1 cellular context compared by ENCODE assay signal in genomic region chr14:22843123-22843925, GRCh38.
TF ChIP-seq lines count a peak whose summit lies in the region.

No MANE protein-coding gene starts in this region.

TF ChIP-seq in HepG2, 621 proteins besides CTCF, POLR2A, EP300 and RAD21:
- TF ChIP-seq MTERF4 (CRISPR knock-in tag; IDR thresholded peaks at IDR 0.05) (no peak), MTA1 (CRISPR knock-in tag; IDR thresholded peaks at IDR 0.05; ENCODE audit: borderline replicate concordance) (0 out of 2 replicates have a peak, but pooled peaks have one; percentile 16)
TF ChIP-seq in HepG2: peak in this region for 1.
